ENCODE assay signal across 21 cellular contexts in genomic region chr3:194995334-194995733, GRCh38.
A peak's percentile ranks its signal among the peaks of the same experiment; 100 is the strongest.
DNase-seq lines count a peak whose midpoint lies in the region; ATAC-seq, FAIRE-seq and TF ChIP-seq lines count a peak whose summit lies in the region.
"Had no signal": no experiment of that assay in that cellular context is flagged by ENCODE, and none has a peak within 500 bp of the region (broad histone marks: within the 10 kb centered on the region; RNA-seq: fewer than 3 reads in every experiment).

No MANE protein-coding gene starts in this region.

- 3% methylated on average over 7 of the region's 7 CpGs for WGBS in HepG2 (ENCODE audit: low lambda C conversion rate)
- WGBS in right lobe of liver (ENCODE audit: insufficient coverage, low coverage, low lambda C conversion rate, missing lambda C conversion rate), result 81% methylated on average over 7 of the region's 7 CpGs
- WGBS in hepatocyte (ENCODE audit: low lambda C conversion rate, missing lambda C conversion rate), result 67% methylated on average over 7 of the region's 7 CpGs

- TF ChIP-seq RAD21 in HepG2 (CRISPR knock-in tag; IDR thresholded peaks at IDR 0.05), result no peak

- in situ Hi-C loops in HepG2 (cut with HindIII; ENCODE audit: extremely low pct_ligation_motif_present, low pct_unique_long_range_greater_than_20kb), result no loop called here

- peak; percentile 90 for FAIRE-seq in HepG2 (lab: Jason Lieb, UNC)
- FAIRE-seq: GM12891, H1 had no signal

- H3K9me3 ChIP-seq in HepG2 (ENCODE audit: low read length) (no peaks in the 10 kb centered on the region), right lobe of liver (no peaks in the 10 kb centered on the region), hepatocyte (ENCODE audit: low read depth) (no peaks in the 10 kb centered on the region)

- peak; percentile 72 for DNase-seq in HepG2 (ENCODE audit: low spot score)
- DNase-seq in right lobe of liver, result no peak
- DNase-seq in hepatocyte (ENCODE audit: low spot score), result peak; percentile 47
- peak; percentile 38 for DNase-seq in posterior vena cava (ENCODE audit: low spot score)
- no peak for DNase-seq in UCSD-AML1 (lab: John Stamatoyannopoulos, UW; ENCODE audit: unreplicated experiment)
- DNase-seq in anterior cingulate cortex (lab: John Stamatoyannopoulos, UW), result no peak
- no peak for DNase-seq in NCI-H1417 (lab: John Stamatoyannopoulos, UW)
- DNase-seq: CD4-positive, alpha-beta T cell; GDM1; HCEC 1CT; IMR-90; KG1; MM.1S; NCI-H1694; NCI-H2029 treated with DMSO at 0.1 percent for 48 hours; NCI-H2227 treated with DMSO at 0.1 percent for 48 hours; NCI-H526 treated with DMSO at 0.1 percent for 48 hours; SHP77 treated with DMSO at 0.1 percent for 48 hours had no signal

- POLR2A ChIA-PET in HepG2 (lab: Yijun Ruan, JAX), result interaction anchor here (1.0 to 1.3 kb wide), 2 partner anchors 10 to 36 kb away, joined by 3 to 4 read pairs; no protein-coding TSS in a partner anchor

- no TSS peak for BruUV-seq in HepG2 (replicated peaks; lab: Mats Ljungman, UMichigan)

- H3K79me2 ChIP-seq in HepG2 (ENCODE audit: insufficient read depth, low read length) (no peaks in the 10 kb centered on the region), hepatocyte (no peaks in the 10 kb centered on the region)

- H3K4me2 ChIP-seq in HepG2 (ENCODE audit: low read depth, low read length) (peak overlapping the region; percentile 36), hepatocyte (no peak overlapping the region)

- no peaks in the 10 kb centered on the region for H3K9me2 ChIP-seq in hepatocyte (replicated peaks; ENCODE audit: insufficient read depth)

- H3K36me3 ChIP-seq in HepG2 (replicated peaks in 1 of 2; ENCODE audit: control insufficient read depth in 1 of 2, insufficient read depth in 2 of 2, low read length in 2 of 2), result no peaks in the 10 kb centered on the region
- no peaks in the 10 kb centered on the region for H3K36me3 ChIP-seq in right lobe of liver
- H3K36me3 ChIP-seq in hepatocyte (replicated peaks; ENCODE audit: insufficient read depth, low read depth), result no peaks in the 10 kb centered on the region

- no peaks in the 10 kb centered on the region for H4K20me1 ChIP-seq in HepG2 (ENCODE audit: insufficient read depth, low read length)
- no peaks in the 10 kb centered on the region for H4K20me1 ChIP-seq in hepatocyte (ENCODE audit: insufficient read depth, poor library complexity, severe bottlenecking)

- no peak overlapping the region for H3K9ac ChIP-seq in HepG2 (ENCODE audit: insufficient read depth, low read depth, low read length)

- H3K4me3 ChIP-seq in HepG2 (replicated peaks in 1 of 3; ENCODE audit: insufficient read depth in 1 of 3, low read depth in 2 of 3, low read length in 3 of 3), result no peak overlapping the region
- H3K4me3 ChIP-seq in right lobe of liver, result no peak overlapping the region
- H3K4me3 ChIP-seq in hepatocyte, result no peak overlapping the region

- TF ChIP-seq CTCF in HepG2 (CRISPR knock-in tag; IDR thresholded peaks at IDR 0.05), result no peak
- TF ChIP-seq CTCF in right lobe of liver (IDR thresholded peaks at IDR 0.05), result no peak
- no peak for TF ChIP-seq CTCF in hepatocyte (IDR thresholded peaks at IDR 0.05; ENCODE audit: poor library complexity)

- peak in 1 of 2 experiments; percentile 32; a peak in 1 of 4 replicates for TF ChIP-seq EP300 in HepG2 (IDR thresholded peaks at IDR 0.05; ENCODE audit: low read depth in 2 of 2, low read length in 2 of 2)
- no peak for TF ChIP-seq EP300 in HepG2 (CRISPR knock-in tag; IDR thresholded peaks at IDR 0.05; ENCODE audit: borderline replicate concordance)

- TF ChIP-seq POLR2A in HepG2 (IDR thresholded peaks at IDR 0.05; ENCODE audit: insufficient read depth in 1 of 2, low read depth in 2 of 2, low read length in 2 of 2) (no peak), right lobe of liver (IDR thresholded peaks at IDR 0.05) (no peak)

- intact Hi-C loops in HepG2 (cut with micrococcal nuclease; ENCODE audit: unreplicated experiment) (loop anchor here (2.0 kb wide), 1 partner anchor 313 kb away; no protein-coding TSS in a partner anchor), right lobe of liver (cut with DNase I) (no loop called here), posterior vena cava (cut with DNase I) (no loop called here)

- CTCF ChIA-PET in HepG2 (lab: Yijun Ruan, JAX; ENCODE audit: low intra/inter-chr PET ratio, low total read pairs), result no interaction called here

- H3K4me1 ChIP-seq in HepG2 (ENCODE audit: insufficient read depth, low read length) (peaks cover 21% of the 10 kb centered on the region), right lobe of liver (no peaks in the 10 kb centered on the region), hepatocyte (ENCODE audit: insufficient read depth) (no peaks in the 10 kb centered on the region)

- peak; percentile 98 for ATAC-seq in HepG2
- no peak for ATAC-seq in right lobe of liver

- H2AFZ ChIP-seq in HepG2 (ENCODE audit: low read length) (no peak overlapping the region), hepatocyte (no peak overlapping the region)

- peaks cover 1 to 9% of the 10 kb centered on the region in 2 experiments; a peak in 1 of 5 replicates for H3K27me3 ChIP-seq in HepG2 (ENCODE audit: control insufficient read depth in 1 of 2, insufficient read depth in 2 of 2, low read length in 2 of 2)
- no peaks in the 10 kb centered on the region for H3K27me3 ChIP-seq in right lobe of liver
- no peaks in the 10 kb centered on the region for H3K27me3 ChIP-seq in hepatocyte

- H3K27ac ChIP-seq in HepG2 (ENCODE audit: extremely low read length, insufficient read depth, low read length), result no peak overlapping the region
- no peak overlapping the region for H3K27ac ChIP-seq in right lobe of liver
- no peak overlapping the region for H3K27ac ChIP-seq in hepatocyte
- H3K27ac ChIP-seq: RWPE1 had no signal

TF ChIP-seq in HepG2, 621 proteins besides CTCF, POLR2A, EP300 and RAD21 (continues in another document):
- TF ChIP-seq ZNF788 (CRISPR knock-in tag; IDR thresholded peaks at IDR 0.05; ENCODE audit: borderline replicate concordance), result peak; percentile 34; the same call in 1 of the 2 replicates
- 0 out of 2 replicates have a peak, but pooled peaks have one; percentile 12 for TF ChIP-seq RARA (CRISPR knock-in tag; IDR thresholded peaks at IDR 0.05)
- TF ChIP-seq SALL1 (CRISPR knock-in tag; IDR thresholded peaks at IDR 0.05), result peak; percentile 54
- peak; percentile 46; the same call in 1 of the 2 replicates for TF ChIP-seq ZFX (CRISPR knock-in tag; IDR thresholded peaks at IDR 0.05; ENCODE audit: low read depth)
- peak; percentile 49; the same call in 1 of the 2 replicates for TF ChIP-seq PHF21A (CRISPR knock-in tag; IDR thresholded peaks at IDR 0.05)
- TF ChIP-seq HNF4A (CRISPR knock-in tag; IDR thresholded peaks at IDR 0.05), result peak; percentile 84
- no peak for TF ChIP-seq ZNF33B (CRISPR knock-in tag; IDR thresholded peaks at IDR 0.05)
- TF ChIP-seq, protein P1, sequence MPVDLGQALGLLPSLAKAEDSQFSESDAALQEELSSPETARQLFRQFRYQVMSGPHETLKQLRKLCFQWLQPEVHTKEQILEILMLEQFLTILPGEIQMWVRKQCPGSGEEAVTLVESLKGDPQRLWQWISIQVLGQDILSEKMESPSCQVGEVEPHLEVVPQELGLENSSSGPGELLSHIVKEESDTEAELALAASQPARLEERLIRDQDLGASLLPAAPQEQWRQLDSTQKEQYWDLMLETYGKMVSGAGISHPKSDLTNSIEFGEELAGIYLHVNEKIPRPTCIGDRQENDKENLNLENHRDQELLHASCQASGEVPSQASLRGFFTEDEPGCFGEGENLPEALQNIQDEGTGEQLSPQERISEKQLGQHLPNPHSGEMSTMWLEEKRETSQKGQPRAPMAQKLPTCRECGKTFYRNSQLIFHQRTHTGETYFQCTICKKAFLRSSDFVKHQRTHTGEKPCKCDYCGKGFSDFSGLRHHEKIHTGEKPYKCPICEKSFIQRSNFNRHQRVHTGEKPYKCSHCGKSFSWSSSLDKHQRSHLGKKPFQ (CRISPR knock-in tag; IDR thresholded peaks at IDR 0.05; ENCODE audit: insufficient replicate concordance), result peak; percentile 80
- no peak for TF ChIP-seq ZNF124 (CRISPR knock-in tag; IDR thresholded peaks at IDR 0.05)
- TF ChIP-seq MLX (CRISPR knock-in tag; IDR thresholded peaks at IDR 0.05), result 0 out of 2 replicates have a peak, but pooled peaks have one; percentile 57
- TF ChIP-seq NR2F6 (IDR thresholded peaks at IDR 0.05), result no peak
- peak; percentile 19; the same call in 1 of the 2 replicates for TF ChIP-seq NR2F6 (CRISPR knock-in tag; IDR thresholded peaks at IDR 0.05)
- peak; percentile 26; the same call in 1 of the 2 replicates for TF ChIP-seq FOSL2 (CRISPR knock-in tag; IDR thresholded peaks at IDR 0.05)
- TF ChIP-seq TEAD3 (CRISPR knock-in tag; optimal IDR thresholded peaks at IDR 0.05; ENCODE audit: borderline replicate concordance), result peak; percentile 28
- TF ChIP-seq SRSF9 (IDR thresholded peaks at IDR 0.05; ENCODE audit: borderline replicate concordance, insufficient read depth, low read depth, low read length, poor library complexity, severe bottlenecking), result no peak

Comparison
In these comparisons a context has a peak if more than half of its experiments do, and no peak if none do; other contexts are left out.
1. DNase-seq: peak in HepG2 (single experiment), hepatocyte (single experiment) and posterior vena cava (single experiment); none in right lobe of liver (0 of 3), UCSD-AML1 (single experiment), anterior cingulate cortex (0 of 58) and NCI-H1417 (0 of 3).